In genomic region chr9:68999393-69000105, GRCh38 we compare ENCODE assay signal across 1 cellular context.
TF ChIP-seq lines count a peak whose summit lies in the region.

No MANE protein-coding gene starts in this region.

TF ChIP-seq in HepG2, 621 proteins besides CTCF, POLR2A, EP300 and RAD21 (continued from another document and continues in another):
- TF ChIP-seq ZNF660 (CRISPR knock-in tag; IDR thresholded peaks at IDR 0.05; ENCODE audit: borderline replicate concordance, low read depth) (no peak), RFX1 (IDR thresholded peaks at IDR 0.05) (no peak), FOXO4 (CRISPR knock-in tag; conservative IDR thresholded peaks at IDR 0.05) (no peak), KLF12 (CRISPR knock-in tag; IDR thresholded peaks at IDR 0.05; ENCODE audit: borderline replicate concordance) (no peak), ZGPAT (CRISPR knock-in tag; IDR thresholded peaks at IDR 0.05) (no peak), BATF2 (CRISPR knock-in tag; IDR thresholded peaks at IDR 0.05) (no peak), SAP130 (CRISPR knock-in tag; IDR thresholded peaks at IDR 0.05; ENCODE audit: low read depth) (0 out of 2 replicates have a peak, but pooled peaks have one; percentile 19), GATAD2A (CRISPR knock-in tag; IDR thresholded peaks at IDR 0.05) (0 out of 2 replicates have a peak, but pooled peaks have one; percentile 13), HNF1B (CRISPR knock-in tag; IDR thresholded peaks at IDR 0.05) (0 out of 2 replicates have a peak, but pooled peaks have one; percentile 18), SP5 (CRISPR knock-in tag; IDR thresholded peaks at IDR 0.05; ENCODE audit: borderline replicate concordance, low read depth) (no peak), HOXA9 (CRISPR knock-in tag; IDR thresholded peaks at IDR 0.05; ENCODE audit: borderline replicate concordance) (no peak), DZIP1 (CRISPR knock-in tag; IDR thresholded peaks at IDR 0.05) (no peak), ZNF331 (CRISPR knock-in tag; IDR thresholded peaks at IDR 0.05) (0 out of 2 replicates have a peak, but pooled peaks have one; percentile 16), CEBPG (CRISPR knock-in tag; IDR thresholded peaks at IDR 0.05) (no peak; the same call in 1 of the 2 replicates), ZNF674 (CRISPR knock-in tag; IDR thresholded peaks at IDR 0.05; ENCODE audit: low read depth) (no peak), THRA (CRISPR knock-in tag; IDR thresholded peaks at IDR 0.05; ENCODE audit: borderline replicate concordance) (0 out of 2 replicates have a peak, but pooled peaks have one; percentile 27), ZNF235 (CRISPR knock-in tag; IDR thresholded peaks at IDR 0.05; ENCODE audit: borderline replicate concordance) (no peak), HCFC1 (IDR thresholded peaks at IDR 0.05; ENCODE audit: low read depth, low read length) (no peak), ZHX1 (CRISPR knock-in tag; IDR thresholded peaks at IDR 0.05; ENCODE audit: low read depth) (no peak), THAP11 (CRISPR knock-in tag; IDR thresholded peaks at IDR 0.05) (0 out of 2 replicates have a peak, but pooled peaks have one; percentile 31), NFKB2 (CRISPR knock-in tag; IDR thresholded peaks at IDR 0.05; ENCODE audit: borderline replicate concordance) (no peak), CBFB (CRISPR knock-in tag; IDR thresholded peaks at IDR 0.05) (0 out of 2 replicates have a peak, but pooled peaks have one; percentile 13), MIER2 (CRISPR knock-in tag; IDR thresholded peaks at IDR 0.05) (no peak), FOXA3 (CRISPR knock-in tag; IDR thresholded peaks at IDR 0.05) (peak; percentile 30; the same call in 1 of the 2 replicates), GLMP (CRISPR knock-in tag; IDR thresholded peaks at IDR 0.05; ENCODE audit: borderline replicate concordance) (no peak), ZNF224 (CRISPR knock-in tag; IDR thresholded peaks at IDR 0.05) (no peak), ELF4 (CRISPR knock-in tag; IDR thresholded peaks at IDR 0.05; ENCODE audit: borderline replicate concordance) (no peak), ZMYM4 (CRISPR knock-in tag; IDR thresholded peaks at IDR 0.05) (peak; percentile 18; the same call in 1 of the 2 replicates), ZNF691 (CRISPR knock-in tag; IDR thresholded peaks at IDR 0.05; ENCODE audit: borderline replicate concordance, low read depth) (peak; percentile 29; the same call in 1 of the 2 replicates), ZNF557 (CRISPR knock-in tag; IDR thresholded peaks at IDR 0.05) (no peak), ZNF335 (CRISPR knock-in tag; IDR thresholded peaks at IDR 0.05) (no peak), ZEB1 (IDR thresholded peaks at IDR 0.05; ENCODE audit: insufficient replicate concordance, low read depth) (no peak), TIGD3 (CRISPR knock-in tag; IDR thresholded peaks at IDR 0.05; ENCODE audit: borderline replicate concordance) (no peak), TRIM24 (CRISPR knock-in tag; IDR thresholded peaks at IDR 0.05) (no peak), KDM2A (CRISPR knock-in tag; IDR thresholded peaks at IDR 0.05; ENCODE audit: borderline replicate concordance, low read depth) (peak; percentile 47; the same call in 1 of the 2 replicates), ZBTB10 (CRISPR knock-in tag; IDR thresholded peaks at IDR 0.05; ENCODE audit: borderline replicate concordance) (no peak)
